Comparison of ENCODE assay signal across 1 cellular context in the genomic region with DNA sequence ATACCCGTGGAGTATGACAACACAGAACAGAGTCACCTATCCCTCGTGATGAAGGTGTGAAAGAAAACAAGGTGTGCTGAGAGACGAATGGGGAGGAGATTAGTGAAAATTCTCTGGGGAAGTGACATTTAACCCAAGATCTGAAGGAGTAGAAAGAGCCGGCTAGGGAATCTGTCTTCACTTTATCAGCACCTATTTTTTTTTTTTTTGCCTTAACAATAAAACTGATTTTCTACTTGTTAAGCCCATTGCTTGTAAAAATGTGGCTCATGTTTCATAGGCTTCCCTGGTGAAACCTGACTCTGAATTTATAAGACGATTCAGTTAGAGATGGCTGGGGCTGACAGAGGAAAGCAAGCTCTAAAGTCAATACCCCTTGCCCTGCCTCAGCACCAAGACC.
TF ChIP-seq lines count a peak whose summit lies in the region.

No MANE protein-coding gene starts in this region.

TF ChIP-seq in HEK293, 187 proteins besides CTCF, POLR2A, EP300 and RAD21 (continued from another document):
- peak; percentile 93 for TF ChIP-seq KLF8 (tag by site-specific recombination; IDR thresholded peaks at IDR 0.05)
- no peak for TF ChIP-seq ZNF292 (tag by site-specific recombination; IDR thresholded peaks at IDR 0.05; ENCODE audit: borderline replicate concordance, low read depth)
- TF ChIP-seq ZNF585B (tag by site-specific recombination; IDR thresholded peaks at IDR 0.05) = no peak
- peak; percentile 49; the same call in 1 of the 2 replicates for TF ChIP-seq KLF7 (tag by site-specific recombination; IDR thresholded peaks at IDR 0.05; ENCODE audit: borderline replicate concordance)
- 0 out of 2 replicates have a peak, but pooled peaks have one; percentile 46 for TF ChIP-seq ZNF449 (tag by site-specific recombination; IDR thresholded peaks at IDR 0.05)
- no peak for TF ChIP-seq ZNF704 (tag by site-specific recombination; IDR thresholded peaks at IDR 0.05)
- TF ChIP-seq ZNF175 (tag by site-specific recombination; IDR thresholded peaks at IDR 0.05) = no peak
- no peak for TF ChIP-seq ZNF600 (tag by site-specific recombination; IDR thresholded peaks at IDR 0.05)
